ENCODE assay signal across 30 cellular contexts in the genomic region with DNA sequence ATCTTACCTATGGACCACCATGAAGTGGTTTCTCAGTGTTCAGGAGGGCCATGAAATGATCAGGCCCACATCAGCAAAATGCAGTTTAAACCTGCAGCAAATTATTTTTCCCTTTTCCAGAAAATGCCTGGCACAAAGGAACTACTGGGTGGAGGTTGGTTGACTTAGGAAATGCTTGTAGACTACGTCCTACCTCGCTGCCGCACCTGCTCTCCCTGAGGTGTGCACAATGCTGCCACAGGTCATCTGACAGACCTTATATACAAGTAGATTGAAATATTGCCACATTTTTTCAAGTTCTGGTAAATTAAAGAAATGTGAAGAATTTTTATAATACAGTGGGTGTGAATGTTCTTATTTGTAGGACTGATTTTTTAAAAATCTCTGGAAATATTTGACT.
"Had no signal": no experiment of that assay in that cellular context is flagged by ENCODE, and none has a peak within 500 bp of the region (broad histone marks: within the 10 kb centered on the region; RNA-seq: fewer than 3 reads in every experiment).

No MANE protein-coding gene starts in this region.

- H3K27me3 ChIP-seq: ascending aorta, breast epithelium, cardiac muscle cell, dorsolateral prefrontal cortex had no signal

- ATAC-seq: activated CD4-positive, alpha-beta T cell treated with anti-CD3 and anti-CD28 coated beads for 36 hours; activated CD8-positive, alpha-beta memory T cell treated with anti-CD3 and anti-CD28 coated beads, Interleukin-2, amount 10 ng/mL, durations not matched to agents 7 days and 5 days; activated CD8-positive, alpha-beta T cell treated with anti-CD3 and anti-CD28 coated beads, Interleukin-2, amount 10 ng/mL, durations not matched to agents 7 days and 5 days; activated naive CD4-positive, alpha-beta T cell treated with anti-CD3 and anti-CD28 coated beads, Interleukin-2, amount 50 U/mL, for 72 hours; activated T-cell treated with anti-CD3 and anti-CD28 coated beads, Interleukin-2, amount 50 U/mL, for 72 hours; esophagus mucosa; T-helper 17 cell had no signal

- DNase-seq: activated CD4-positive, alpha-beta memory T cell treated with anti-CD3 and anti-CD28 coated beads for 36 hours; activated CD4-positive, alpha-beta T cell treated with anti-CD3 and anti-CD28 coated beads for 36 hours; activated CD4-positive, alpha-beta T cell treated with anti-CD3 and anti-CD28 coated beads, Interleukin-2, amount 10 ng/mL, durations not matched to agents 24 days and 14 days; activated CD4-positive, CD25-positive, alpha-beta regulatory T cell; activated CD4-positive, CD25-positive, alpha-beta regulatory T cell treated with anti-CD3 and anti-CD28 coated beads, Interleukin-2, amount 50 U/mL, for 72 hours; activated CD8-positive, alpha-beta memory T cell treated with anti-CD3 and anti-CD28 coated beads, Interleukin-2, amount 10 ng/mL, durations not matched to agents 7 days and 5 days; activated CD8-positive, alpha-beta memory T cell treated with anti-CD3 and anti-CD28 coated beads, Interleukin-2, amount 50 U/mL, for 4 hours; activated CD8-positive, alpha-beta T cell treated with anti-CD3 and anti-CD28 coated beads, Interleukin-2, amount 10 ng/mL, durations not matched to agents 7 days and 5 days; activated gamma-delta T cell; activated naive CD4-positive, alpha-beta T cell; activated naive CD4-positive, alpha-beta T cell treated with anti-CD3 and anti-CD28 coated beads, Interleukin-2, amount 10 ng/mL, durations not matched to agents 7 days and 5 days; activated naive CD8-positive, alpha-beta T cell treated with anti-CD3 and anti-CD28 coated beads, Interleukin-2, amount 10 ng/mL, durations not matched to agents 7 days and 5 days; activated T-cell treated with anti-CD3 and anti-CD28 coated beads for 4 hours; activated T-cell treated with anti-CD3 and anti-CD28 coated beads, Interleukin-2, amount 50 U/mL, for 24 hours; activated T-cell treated with anti-CD3 and anti-CD28 coated beads, Interleukin-2, amount 50 U/mL, for 72 hours; central memory CD4-positive, alpha-beta T cell; cerebellar nuclear complex; dorsolateral prefrontal cortex; effector memory CD4-positive, alpha-beta T cell; endodermal cell; foreskin fibroblast; head of caudate nucleus; T-helper 1 cell; T-helper 17 cell had no signal

- H3K4me3 ChIP-seq: ascending aorta, breast epithelium, cardiac muscle cell, coronary artery, dorsolateral prefrontal cortex had no signal

- H3K4me1 ChIP-seq: ascending aorta, breast epithelium had no signal

- H3K27ac ChIP-seq: ascending aorta, breast epithelium, cardiac muscle cell, coronary artery, dorsolateral prefrontal cortex had no signal

- H3K36me3 ChIP-seq: ascending aorta, breast epithelium, cardiac muscle cell had no signal

- H3K9me3 ChIP-seq: ascending aorta, breast epithelium had no signal
